1 cellular context compared by ENCODE assay signal in the genomic region with DNA sequence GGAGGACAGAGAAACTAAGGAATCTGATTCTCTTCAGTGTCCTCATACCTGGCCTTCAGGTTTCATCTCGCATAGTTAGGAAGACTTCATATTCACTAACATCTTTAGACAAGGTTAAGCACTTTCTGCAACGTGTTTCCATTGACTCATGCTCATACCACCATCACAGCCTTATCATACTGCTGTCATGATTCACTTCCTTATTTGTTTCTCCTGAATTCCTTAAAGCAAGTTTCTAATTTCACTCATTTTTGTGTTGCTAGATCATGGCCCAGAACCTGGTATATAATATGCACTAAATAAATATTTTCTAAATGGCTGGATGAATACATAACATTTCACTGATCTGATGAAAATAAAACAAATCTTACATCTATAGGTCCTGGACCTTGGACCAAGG.
TF ChIP-seq lines count a peak whose summit lies in the region.

No MANE protein-coding gene starts in this region.

TF ChIP-seq in SK-N-SH treated with all-trans-retinoic acid at 6 μM for 48 hours, 23 proteins besides CTCF, POLR2A, EP300 and RAD21 (continued from another document):
- TF ChIP-seq CSRNP3 (CRISPR knock-in tag; IDR thresholded peaks at IDR 0.05), result no peak
